In the genomic region with DNA sequence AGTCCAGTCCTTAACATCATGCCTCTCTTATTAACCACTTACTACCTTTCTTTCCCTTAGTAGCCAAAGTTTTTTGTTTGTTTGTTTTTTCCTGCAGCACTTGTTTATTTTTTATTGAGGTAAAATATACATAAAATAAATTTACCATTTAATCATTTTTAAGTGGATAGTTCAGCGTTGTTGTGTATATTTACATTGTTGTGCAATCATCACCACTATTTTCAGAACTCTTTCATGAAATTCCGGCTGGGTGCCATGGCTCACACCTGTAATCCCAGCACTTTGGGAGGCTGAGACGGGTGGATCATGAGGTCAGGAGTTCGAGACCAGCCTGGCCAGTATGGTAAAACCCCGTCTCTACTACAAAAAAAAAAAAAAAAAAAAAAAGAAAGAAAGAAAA, we compare ENCODE assay signal across 29 cellular contexts. TPM values are rescaled to one million over a fixed set of nuclear protein-coding genes. Genes with fewer than 3 reads are reported as not detected.
"Had no signal": no experiment of that assay in that cellular context is flagged by ENCODE, and none has a peak within 500 bp of the region (broad histone marks: within the 10 kb centered on the region; RNA-seq: fewer than 3 reads in every experiment).

No MANE protein-coding gene starts in this region.

- H3K4me3 Mint-ChIP-seq: stimulated activated effector memory CD8-positive, alpha-beta T cell treated with anti-CD3 and anti-CD28 coated beads, Interleukin-12 subunit alpha, Interleukin-12 subunit beta, amount 100 ng/mL, for 72 hours; stimulated activated naive B cell treated with anti-CD40 and anti-IgM and Interleukin-4, amounts not matched to agents 10 μg/mL and 1 μg/mL and 100 μg/mL, for 72 hours; stimulated activated naive CD8-positive, alpha-beta T cell treated with anti-CD3 and anti-CD28 coated beads, Interleukin-15, amount 100 ng/mL, for 72 hours; stimulated activated naive CD8-positive, alpha-beta T cell treated with anti-CD3 and anti-CD28 coated beads, Interleukin-15, Interleukin-2, amounts not matched to agents 100 ng/mL and 50 ng/mL, for 24 hours; type B pancreatic cell had no signal

- H3K4me1 ChIP-seq: stomach, suprapubic skin, testis, thyroid gland, tibial artery, tibial nerve, transverse colon, upper lobe of left lung, upper lobe of right lung, uterus, vagina had no signal

- H3K27ac ChIP-seq: stomach, suprapubic skin, testis, thoracic aorta, thyroid gland, tibial artery, tibial nerve, transverse colon, upper lobe of left lung, upper lobe of right lung, uterus, vagina had no signal

- H3K9me3 Mint-ChIP-seq: type B pancreatic cell had no signal

- H3K36me3 ChIP-seq: stomach, suprapubic skin, thoracic aorta, thyroid gland, tibial artery, tibial nerve, transverse colon, upper lobe of left lung, upper lobe of right lung, uterus, vagina had no signal

- H3K4me1 Mint-ChIP-seq: stimulated activated effector memory CD8-positive, alpha-beta T cell treated with anti-CD3 and anti-CD28 coated beads, Interleukin-12 subunit alpha, Interleukin-12 subunit beta, amount 100 ng/mL, for 72 hours; stimulated activated naive B cell treated with anti-CD40 and anti-IgM and Interleukin-4, amounts not matched to agents 10 μg/mL and 1 μg/mL and 100 μg/mL, for 72 hours; stimulated activated naive CD8-positive, alpha-beta T cell treated with anti-CD3 and anti-CD28 coated beads, Interleukin-15, amount 100 ng/mL, for 72 hours had no signal

- H3K9me3 ChIP-seq: stomach, suprapubic skin, testis, thoracic aorta, thyroid gland, tibial artery, tibial nerve, transverse colon, upper lobe of left lung, upper lobe of right lung, uterus, vagina had no signal

- H3K27me3 ChIP-seq: stomach, suprapubic skin, testis, thyroid gland, tibial artery, tibial nerve, transverse colon, upper lobe of left lung, upper lobe of right lung, uterus, vagina had no signal

- FAIRE-seq: urothelium cell line had no signal

- DNase-seq: stimulated activated CD4-positive, alpha-beta T cell treated with anti-CD3 and anti-CD28 coated beads, Interleukin-2, amount 100 ng/mL, for 48 hours; stimulated activated CD4-positive, alpha-beta T cell treated with anti-CD3 and anti-CD28 coated beads, Interleukin-4, amount 100 ng/mL, for 1 hour; stimulated activated CD4-positive, alpha-beta T cell treated with anti-CD3 and anti-CD28 coated beads, Interleukin-4, amount 100 ng/mL, for 24 hours; stimulated activated CD4-positive, alpha-beta T cell treated with anti-CD3 and anti-CD28 coated beads, Interleukin-4, amount 100 ng/mL, for 4 hours; stimulated activated CD8-positive, alpha-beta memory T cell treated with anti-CD3 and anti-CD28 coated beads, Interleukin-4, amount 100 ng/mL, for 48 hours; stimulated activated naive B cell treated with anti-CD40 and anti-IgM and Interleukin-4, amounts not matched to agents 10 μg/mL and 1 μg/mL and 100 μg/mL, for 72 hours; stimulated activated naive CD4-positive, alpha-beta T cell; stimulated activated naive CD4-positive, alpha-beta T cell treated with Interleukin-2 at 50 U/mL for 16 hours; stimulated activated naive CD8-positive, alpha-beta T cell treated with anti-CD3 and anti-CD28 coated beads, Interleukin-15, amount 100 ng/mL, for 72 hours; stimulated activated naive CD8-positive, alpha-beta T cell treated with anti-CD3 and anti-CD28 coated beads, Interleukin-15, Interleukin-2, amounts not matched to agents 100 U/mL and 50 U/mL, for 24 hours; stomach; substantia nigra; testis; thyroid gland; tibial artery; transverse colon; trophoblast cell; upper lobe of left lung; upper lobe of right lung; uterus had no signal

- H3K4me3 ChIP-seq: stomach, suprapubic skin, testis, thoracic aorta, thyroid gland, tibial artery, tibial nerve, transverse colon, upper lobe of left lung, upper lobe of right lung, uterus, vagina had no signal

- ATAC-seq: stimulated activated effector memory CD8-positive, alpha-beta T cell treated with anti-CD3 and anti-CD28 coated beads, Interleukin-12 subunit alpha, Interleukin-12 subunit beta, amount 100 ng/mL, for 72 hours; stimulated activated naive B cell treated with anti-CD40 and anti-IgM and Interleukin-4, amounts not matched to agents 10 μg/mL and 1 μg/mL and 100 μg/mL, for 72 hours; stimulated activated naive CD8-positive, alpha-beta T cell treated with anti-CD3 and anti-CD28 coated beads, Interleukin-15, amount 100 ng/mL, for 72 hours; stimulated activated naive CD8-positive, alpha-beta T cell treated with anti-CD3 and anti-CD28 coated beads, Interleukin-15, Interleukin-2, amounts not matched to agents 100 U/mL and 50 U/mL, for 24 hours; upper lobe of right lung had no signal

- H3K36me3 Mint-ChIP-seq: stimulated activated effector memory CD8-positive, alpha-beta T cell treated with anti-CD3 and anti-CD28 coated beads, Interleukin-12 subunit alpha, Interleukin-12 subunit beta, amount 100 ng/mL, for 72 hours; stimulated activated naive B cell treated with anti-CD40 and anti-IgM and Interleukin-4, amounts not matched to agents 10 μg/mL and 1 μg/mL and 100 μg/mL, for 72 hours; type B pancreatic cell had no signal

- H3K27ac Mint-ChIP-seq: stimulated activated effector memory CD8-positive, alpha-beta T cell treated with anti-CD3 and anti-CD28 coated beads, Interleukin-12 subunit alpha, Interleukin-12 subunit beta, amount 100 ng/mL, for 72 hours; stimulated activated naive B cell treated with anti-CD40 and anti-IgM and Interleukin-4, amounts not matched to agents 10 μg/mL and 1 μg/mL and 100 μg/mL, for 72 hours; stimulated activated naive CD8-positive, alpha-beta T cell treated with anti-CD3 and anti-CD28 coated beads, Interleukin-15, amount 100 ng/mL, for 72 hours; stimulated activated naive CD8-positive, alpha-beta T cell treated with anti-CD3 and anti-CD28 coated beads, Interleukin-15, Interleukin-2, amounts not matched to agents 100 ng/mL and 50 ng/mL, for 24 hours; type B pancreatic cell had no signal

RNA-seq across cellular contexts. Expression of a gene that starts 38.1 kb away (rescaled TPM):
- total RNA-seq: suprapubic skin, thoracic aorta, transverse colon, upper lobe of right lung, ureter, vagina had no signal
